Comparison of ENCODE assay signal across 24 cellular contexts in the genomic region with DNA sequence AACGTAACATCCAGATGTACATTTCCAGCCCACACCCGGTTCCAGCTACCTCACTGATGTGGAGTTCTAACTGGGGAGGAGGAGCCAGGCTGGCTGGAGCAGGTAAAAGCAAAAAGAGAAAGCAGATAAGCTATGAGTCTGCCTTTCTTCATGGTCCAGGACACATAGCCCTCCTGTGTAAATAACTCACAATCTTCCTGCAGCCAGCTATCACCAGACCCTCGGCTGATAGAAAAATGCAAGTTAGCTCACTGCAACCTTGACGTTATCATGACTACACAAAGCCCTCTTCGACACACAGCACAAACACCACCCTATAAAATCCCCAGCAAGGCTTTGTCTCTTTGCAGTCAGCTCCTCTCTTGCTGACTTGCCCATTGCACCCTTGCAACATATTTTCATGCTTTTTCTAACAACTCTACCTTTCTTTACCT. TPM values are rescaled to one million over a fixed set of nuclear protein-coding genes. Genes with fewer than 3 reads are reported as not detected.
"Had no signal": no experiment of that assay in that cellular context is flagged by ENCODE, and none has a peak within 500 bp of the region (broad histone marks: within the 10 kb centered on the region; RNA-seq: fewer than 3 reads in every experiment).

No MANE protein-coding gene starts in this region.

- H3K4me1 ChIP-seq: heart right ventricle, prostate gland, sigmoid colon had no signal

- H3K27ac ChIP-seq: heart right ventricle, ovary, prostate gland, sigmoid colon, tibial nerve had no signal

- H3K4me2 ChIP-seq: smooth muscle cell had no signal

- DNase-seq: activated CD4-positive, alpha-beta T cell treated with anti-CD3 and anti-CD28 coated beads for 4 hours; activated CD4-positive, alpha-beta T cell treated with anti-CD3 and anti-CD28 coated beads, Interleukin-2, amount 50 U/mL, for 4 hours; activated CD4-positive, CD25-positive, alpha-beta regulatory T cell; activated naive CD4-positive, alpha-beta T cell; activated T-cell treated with anti-CD3 and anti-CD28 coated beads for 4 hours; activated T-cell treated with anti-CD3 and anti-CD28 coated beads, Interleukin-2, amount 50 U/mL, for 72 hours; dermis blood vessel endothelial cell; effector CD4-positive, alpha-beta T cell; erythroblast; heart right ventricle; left ventricle myocardium superior; naive B cell; ovary; retina; sigmoid colon; stimulated activated CD4-positive, alpha-beta T cell treated with anti-CD3 and anti-CD28 coated beads, Interleukin-15, amount 100 ng/mL, for 24 hours; stimulated activated CD4-positive, alpha-beta T cell treated with anti-CD3 and anti-CD28 coated beads, Interleukin-2, amount 100 ng/mL, for 24 hours; stimulated activated naive B cell treated with anti-CD40 and anti-IgM and Interleukin-4, amounts not matched to agents 10 μg/mL and 1 μg/mL and 100 μg/mL, for 72 hours; T-helper 1 cell had no signal

- H3K27me3 ChIP-seq: ovary, sigmoid colon, tibial nerve had no signal

- H3K4me3 ChIP-seq: heart right ventricle, ovary, prostate gland, sigmoid colon, smooth muscle cell, tibial nerve had no signal

- H3K36me3 ChIP-seq: heart right ventricle, ovary, prostate gland, sigmoid colon, tibial nerve had no signal

- FAIRE-seq: colon had no signal

- H3K9me3 ChIP-seq: heart right ventricle, ovary, prostate gland, sigmoid colon, tibial nerve had no signal

RNA-seq across cellular contexts. Expression of a gene that starts 44.6 kb away (rescaled TPM):
- total RNA-seq: ureter had no signal
